Comparison of ENCODE assay signal across 23 cellular contexts in the genomic region with DNA sequence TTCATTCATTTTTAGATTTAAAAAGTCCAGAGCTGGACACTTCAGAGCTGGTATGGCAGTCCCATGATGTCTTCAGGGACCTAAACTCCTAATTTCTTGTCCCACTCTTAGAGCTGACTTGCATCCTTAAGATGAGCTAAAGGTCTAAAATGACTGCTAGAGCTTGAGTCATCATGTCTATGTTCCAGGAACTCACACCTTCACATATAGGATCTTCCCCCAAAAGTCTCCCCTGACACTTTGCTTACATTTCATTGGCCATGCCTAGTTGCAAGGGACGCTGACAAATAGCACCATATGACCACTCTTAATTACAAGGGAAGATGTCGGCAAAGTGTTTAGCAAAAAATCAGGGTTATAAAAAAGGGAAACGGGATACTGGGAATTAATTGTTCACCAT. TPM values are rescaled to one million over a fixed set of nuclear protein-coding genes. Genes with fewer than 3 reads are reported as not detected.
"Had no signal": no experiment of that assay in that cellular context is flagged by ENCODE, and none has a peak within 500 bp of the region (broad histone marks: within the 10 kb centered on the region; RNA-seq: fewer than 3 reads in every experiment).

No MANE protein-coding gene starts in this region.

- H3K4me3 ChIP-seq: gastroesophageal sphincter, hepatocyte, pancreas, prostate gland, sigmoid colon, tibial nerve had no signal

- H3K9me3 ChIP-seq: pancreas, prostate gland, sigmoid colon had no signal

- ATAC-seq: gastroesophageal sphincter; left cardiac atrium; left ventricle myocardium superior; pancreas; SK-N-SH treated with all-trans-retinoic acid at 6 μM for 48 hours; stimulated activated memory B cell treated with anti-CD40 and anti-IgM and Interleukin-4, amounts not matched to agents 10 μg/mL and 1 μg/mL and 100 μg/mL, for 72 hours; T-helper 17 cell had no signal

- DNase-seq: activated CD4-positive, CD25-positive, alpha-beta regulatory T cell treated with anti-CD3 and anti-CD28 coated beads, Interleukin-2, amount 50 U/mL, for 72 hours; amygdala; caudate nucleus; left cardiac atrium; left ventricle myocardium superior; pancreas; retina; sigmoid colon; small intestine; stimulated activated CD4-positive, alpha-beta T cell treated with anti-CD3 and anti-CD28 coated beads, Interleukin-4, amount 100 ng/mL, for 24 hours; T-helper 17 cell; T1000 had no signal

- H3K36me3 Mint-ChIP-seq: stimulated activated memory B cell treated with anti-CD40 and anti-IgM and Interleukin-4, amounts not matched to agents 10 μg/mL and 1 μg/mL and 100 μg/mL, for 72 hours had no signal

- H3K27ac Mint-ChIP-seq: activated T-helper 2 cell treated with anti-CD3 and anti-CD28 coated beads, Interferon-gamma antibody, Interleukin-2, Interleukin-4, amounts not matched to agents 10 μg/mL and 5 μg/mL and 100 μg/mL, durations not matched to agents 14 hours and 24 hours and 36 hours; stimulated activated memory B cell treated with anti-CD40 and anti-IgM and Interleukin-4, amounts not matched to agents 10 μg/mL and 1 μg/mL and 100 μg/mL, for 72 hours; T-helper 17 cell had no signal

- H3K27ac ChIP-seq: gastroesophageal sphincter, hepatocyte, pancreas, prostate gland, sigmoid colon, tibial nerve had no signal

- H3K36me3 ChIP-seq: gastroesophageal sphincter, pancreas, prostate gland, sigmoid colon, tibial nerve had no signal

- H3K27me3 ChIP-seq: gastroesophageal sphincter, hepatocyte, pancreas, sigmoid colon, tibial nerve had no signal

- H3K4me3 Mint-ChIP-seq: stimulated activated memory B cell treated with anti-CD40 and anti-IgM and Interleukin-4, amounts not matched to agents 10 μg/mL and 1 μg/mL and 100 μg/mL, for 72 hours; T-helper 17 cell had no signal

- H3K27me3 Mint-ChIP-seq: stimulated activated memory B cell treated with anti-CD40 and anti-IgM and Interleukin-4, amounts not matched to agents 10 μg/mL and 1 μg/mL and 100 μg/mL, for 72 hours had no signal

- H3K4me1 ChIP-seq: gastroesophageal sphincter, pancreas, prostate gland, sigmoid colon had no signal

RNA-seq across cellular contexts. Expression of a gene that starts 10.4 kb away (rescaled TPM):
- total RNA-seq: endothelial cell of umbilical vein, fibroblast of lung, fibroblast of villous mesenchyme, lung microvascular endothelial cell had no signal
